Comparison of ENCODE assay signal across 32 cellular contexts in genomic region chr12:97063292-97063935, GRCh38.
"Had no signal": no experiment of that assay in that cellular context is flagged by ENCODE, and none has a peak within 500 bp of the region (broad histone marks: within the 10 kb centered on the region; RNA-seq: fewer than 3 reads in every experiment).

No MANE protein-coding gene starts in this region.

- H3K9me3 Mint-ChIP-seq: activated B cell treated with CpG ODN at 0.5 μM for 24 hours; activated CD8-positive, alpha-beta T cell treated with anti-CD3 and anti-CD28 coated beads for 36 hours; activated naive CD4-positive, alpha-beta T cell treated with anti-CD3 and anti-CD28 coated beads, Interleukin-2, amount 50 U/mL, for 24 hours; activated naive CD8-positive, alpha-beta T cell treated with anti-CD3 and anti-CD28 coated beads, Interleukin-2, amount 10 ng/mL, durations not matched to agents 7 days and 5 days; activated T-cell treated with anti-CD3 and anti-CD28 coated beads, Interleukin-2, amount 50 U/mL, for 72 hours; activated T-helper 17 cell treated with anti-CD3 and anti-CD28 coated beads, Interleukin-2, amount 50 U/mL, for 72 hours; T-cell had no signal

- H3K36me3 Mint-ChIP-seq: activated naive CD4-positive, alpha-beta T cell treated with anti-CD3 and anti-CD28 coated beads, Interleukin-2, amount 50 U/mL, for 24 hours; activated naive CD8-positive, alpha-beta T cell treated with anti-CD3 and anti-CD28 coated beads, Interleukin-2, amount 10 ng/mL, durations not matched to agents 7 days and 5 days; T-cell had no signal

- DNase-seq: activated B cell treated with CpG ODN at 0.5 μM for 24 hours; activated CD4-positive, alpha-beta T cell treated with anti-CD3 and anti-CD28 coated beads for 48 hours; activated CD4-positive, alpha-beta T cell treated with anti-CD3 and anti-CD28 coated beads, Interleukin-2, amount 50 U/mL, for 4 hours; activated CD4-positive, CD25-positive, alpha-beta regulatory T cell treated with anti-CD3 and anti-CD28 coated beads, Interleukin-2, amount 50 U/mL, for 72 hours; activated CD8-positive, alpha-beta T cell treated with anti-CD3 and anti-CD28 coated beads for 36 hours; activated effector memory CD4-positive, alpha-beta T cell treated with anti-CD3 and anti-CD28 coated beads, Interleukin-2, amount 50 U/mL, for 16 hours; activated naive CD4-positive, alpha-beta T cell; activated naive CD8-positive, alpha-beta T cell treated with anti-CD3 and anti-CD28 coated beads, Interleukin-2, amount 10 ng/mL, durations not matched to agents 7 days and 5 days; activated T-cell treated with anti-CD3 and anti-CD28 coated beads, Interleukin-2, amount 50 U/mL, for 1 hour; activated T-cell treated with anti-CD3 and anti-CD28 coated beads, Interleukin-2, amount 50 U/mL, for 72 hours; amygdala; Karpas-422; KBM-7; NCI-H1105; NCI-H1417 treated with DMSO at 0.1 percent for 48 hours; NCI-H187 treated with DMSO at 0.1 percent for 48 hours; NCI-H2081; NCI-H2171 treated with DMSO at 0.1 percent for 48 hours; NCI-H2227 treated with DMSO at 0.1 percent for 48 hours; NCI-H524; NCI-H69; NK-92 treated with Interleukin-12 subunit alpha and Interleukin-12 subunit beta, amount 100 ng/mL, for 24 hours; PC-3; Peyer's patch; RPMI8226; SHP77 treated with DMSO at 0.1 percent for 48 hours; T-cell; T-helper 17 cell had no signal

- H3K27me3 Mint-ChIP-seq: activated naive CD8-positive, alpha-beta T cell treated with anti-CD3 and anti-CD28 coated beads, Interleukin-2, amount 10 ng/mL, durations not matched to agents 7 days and 5 days had no signal

- H3K4me3 ChIP-seq: ascending aorta, breast epithelium, Peyer's patch had no signal

- H3K27ac Mint-ChIP-seq: activated B cell treated with CpG ODN at 0.5 μM for 24 hours; activated CD8-positive, alpha-beta T cell treated with anti-CD3 and anti-CD28 coated beads for 36 hours; activated naive CD4-positive, alpha-beta T cell treated with anti-CD3 and anti-CD28 coated beads, Interleukin-2, amount 50 U/mL, for 24 hours; activated naive CD8-positive, alpha-beta T cell treated with anti-CD3 and anti-CD28 coated beads, Interleukin-2, amount 10 ng/mL, durations not matched to agents 7 days and 5 days; activated T-cell treated with anti-CD3 and anti-CD28 coated beads, Interleukin-2, amount 50 U/mL, for 72 hours; activated T-helper 17 cell treated with anti-CD3 and anti-CD28 coated beads, Interleukin-2, amount 50 U/mL, for 72 hours; T-cell; T-helper 17 cell had no signal

- H3K4me1 Mint-ChIP-seq: activated B cell treated with CpG ODN at 0.5 μM for 24 hours; activated naive CD4-positive, alpha-beta T cell treated with anti-CD3 and anti-CD28 coated beads, Interleukin-2, amount 50 U/mL, for 24 hours; activated naive CD8-positive, alpha-beta T cell treated with anti-CD3 and anti-CD28 coated beads, Interleukin-2, amount 10 ng/mL, durations not matched to agents 7 days and 5 days; activated T-helper 17 cell treated with anti-CD3 and anti-CD28 coated beads, Interleukin-2, amount 50 U/mL, for 72 hours; T-cell; T-helper 17 cell had no signal

- H3K4me3 Mint-ChIP-seq: activated B cell treated with CpG ODN at 0.5 μM for 24 hours; activated CD8-positive, alpha-beta T cell treated with anti-CD3 and anti-CD28 coated beads for 36 hours; activated naive CD4-positive, alpha-beta T cell treated with anti-CD3 and anti-CD28 coated beads, Interleukin-2, amount 50 U/mL, for 24 hours; activated naive CD8-positive, alpha-beta T cell treated with anti-CD3 and anti-CD28 coated beads, Interleukin-2, amount 10 ng/mL, durations not matched to agents 7 days and 5 days; activated T-cell treated with anti-CD3 and anti-CD28 coated beads, Interleukin-2, amount 50 U/mL, for 72 hours; activated T-helper 17 cell treated with anti-CD3 and anti-CD28 coated beads, Interleukin-2, amount 50 U/mL, for 72 hours; T-cell; T-helper 17 cell had no signal
